Comparison of ENCODE assay signal across 34 cellular contexts in genomic region chr13:111917086-111917485, GRCh38.
"Had no signal": no experiment of that assay in that cellular context is flagged by ENCODE, and none has a peak within 500 bp of the region (broad histone marks: within the 10 kb centered on the region; RNA-seq: fewer than 3 reads in every experiment).

No MANE protein-coding gene starts in this region.

- ATAC-seq: activated naive CD4-positive, alpha-beta T cell treated with anti-CD3 and anti-CD28 coated beads, Interleukin-2, amount 50 U/mL, for 72 hours; activated T-cell treated with anti-CD3 and anti-CD28 coated beads, Interleukin-2, amount 50 U/mL, for 72 hours; activated T-helper 17 cell treated with anti-CD3 and anti-CD28 coated beads, Interleukin-2, amount 50 U/mL, for 72 hours; PC-3; SK-N-SH treated with all-trans-retinoic acid at 6 μM for 48 hours; T-cell; T-helper 17 cell had no signal

- H3K27me3 Mint-ChIP-seq: activated B cell treated with CpG ODN at 0.5 μM for 24 hours; activated CD4-positive, alpha-beta memory T cell treated with anti-CD3 and anti-CD28 coated beads for 36 hours had no signal

- H3K4me1 Mint-ChIP-seq: activated B cell treated with CpG ODN at 0.5 μM for 24 hours; activated T-helper 17 cell treated with anti-CD3 and anti-CD28 coated beads, Interleukin-2, amount 50 U/mL, for 72 hours; T-cell; T-helper 17 cell had no signal

- DNase-seq: activated B cell treated with CpG ODN at 0.5 μM for 24 hours; activated CD4-positive, alpha-beta memory T cell treated with anti-CD3 and anti-CD28 coated beads for 36 hours; activated CD4-positive, alpha-beta T cell treated with anti-CD3 and anti-CD28 coated beads for 4 hours; activated CD4-positive, alpha-beta T cell treated with anti-CD3 and anti-CD28 coated beads, Interleukin-2, amount 50 U/mL, for 1 hour; activated CD4-positive, CD25-positive, alpha-beta regulatory T cell treated with anti-CD3 and anti-CD28 coated beads, Interleukin-2, amount 50 U/mL, for 72 hours; activated gamma-delta T cell treated with Interleukin-2 at 50 U/mL for 16 hours; activated naive CD4-positive, alpha-beta T cell treated with anti-CD3 and anti-CD28 coated beads for 36 hours; activated T-cell treated with anti-CD3 and anti-CD28 coated beads, Interleukin-2, amount 50 U/mL, for 1 hour; activated T-cell treated with anti-CD3 and anti-CD28 coated beads, Interleukin-2, amount 50 U/mL, for 72 hours; amniotic stem cell; aorta; brain microvascular endothelial cell; central memory CD4-positive, alpha-beta T cell; Kasumi-1; KG1; MG63; NCI-H1048; NCI-H1105 treated with DMSO at 0.1 percent for 48 hours; NCI-H1436; NCI-H1694 treated with DMSO at 0.1 percent for 48 hours; NCI-H2029; NCI-H2171; NCI-H510A; NCI-H526; NCI-H748 treated with DMSO at 0.1 percent for 48 hours; NK-92 treated with Interleukin-12 subunit alpha and Interleukin-12 subunit beta, amount 100 ng/mL, for 24 hours; PC-3; RPMI8226; SIG-M5; T-cell; T-helper 17 cell had no signal

- H3K9me3 Mint-ChIP-seq: activated B cell treated with CpG ODN at 0.5 μM for 24 hours; activated CD4-positive, alpha-beta memory T cell treated with anti-CD3 and anti-CD28 coated beads for 36 hours; activated naive CD4-positive, alpha-beta T cell treated with anti-CD3 and anti-CD28 coated beads for 36 hours; activated naive CD4-positive, alpha-beta T cell treated with anti-CD3 and anti-CD28 coated beads, Interleukin-2, amount 50 U/mL, for 72 hours; activated T-cell treated with anti-CD3 and anti-CD28 coated beads, Interleukin-2, amount 50 U/mL, for 72 hours; activated T-helper 17 cell treated with anti-CD3 and anti-CD28 coated beads, Interleukin-2, amount 50 U/mL, for 72 hours; T-cell had no signal

- H3K27ac Mint-ChIP-seq: activated B cell treated with CpG ODN at 0.5 μM for 24 hours; activated CD4-positive, alpha-beta memory T cell treated with anti-CD3 and anti-CD28 coated beads for 36 hours; activated naive CD4-positive, alpha-beta T cell treated with anti-CD3 and anti-CD28 coated beads for 36 hours; activated naive CD4-positive, alpha-beta T cell treated with anti-CD3 and anti-CD28 coated beads, Interleukin-2, amount 50 U/mL, for 72 hours; activated T-cell treated with anti-CD3 and anti-CD28 coated beads, Interleukin-2, amount 50 U/mL, for 72 hours; activated T-helper 17 cell treated with anti-CD3 and anti-CD28 coated beads, Interleukin-2, amount 50 U/mL, for 72 hours; T-cell; T-helper 17 cell had no signal

- H3K36me3 Mint-ChIP-seq: activated CD4-positive, alpha-beta memory T cell treated with anti-CD3 and anti-CD28 coated beads for 36 hours; activated naive CD4-positive, alpha-beta T cell treated with anti-CD3 and anti-CD28 coated beads, Interleukin-2, amount 50 U/mL, for 72 hours; T-cell had no signal

- H3K4me3 Mint-ChIP-seq: activated B cell treated with CpG ODN at 0.5 μM for 24 hours; activated CD4-positive, alpha-beta memory T cell treated with anti-CD3 and anti-CD28 coated beads for 36 hours; activated naive CD4-positive, alpha-beta T cell treated with anti-CD3 and anti-CD28 coated beads for 36 hours; activated T-cell treated with anti-CD3 and anti-CD28 coated beads, Interleukin-2, amount 50 U/mL, for 72 hours; activated T-helper 17 cell treated with anti-CD3 and anti-CD28 coated beads, Interleukin-2, amount 50 U/mL, for 72 hours; T-cell; T-helper 17 cell had no signal
